ENCODE assay signal across 9 cellular contexts in the genomic region with DNA sequence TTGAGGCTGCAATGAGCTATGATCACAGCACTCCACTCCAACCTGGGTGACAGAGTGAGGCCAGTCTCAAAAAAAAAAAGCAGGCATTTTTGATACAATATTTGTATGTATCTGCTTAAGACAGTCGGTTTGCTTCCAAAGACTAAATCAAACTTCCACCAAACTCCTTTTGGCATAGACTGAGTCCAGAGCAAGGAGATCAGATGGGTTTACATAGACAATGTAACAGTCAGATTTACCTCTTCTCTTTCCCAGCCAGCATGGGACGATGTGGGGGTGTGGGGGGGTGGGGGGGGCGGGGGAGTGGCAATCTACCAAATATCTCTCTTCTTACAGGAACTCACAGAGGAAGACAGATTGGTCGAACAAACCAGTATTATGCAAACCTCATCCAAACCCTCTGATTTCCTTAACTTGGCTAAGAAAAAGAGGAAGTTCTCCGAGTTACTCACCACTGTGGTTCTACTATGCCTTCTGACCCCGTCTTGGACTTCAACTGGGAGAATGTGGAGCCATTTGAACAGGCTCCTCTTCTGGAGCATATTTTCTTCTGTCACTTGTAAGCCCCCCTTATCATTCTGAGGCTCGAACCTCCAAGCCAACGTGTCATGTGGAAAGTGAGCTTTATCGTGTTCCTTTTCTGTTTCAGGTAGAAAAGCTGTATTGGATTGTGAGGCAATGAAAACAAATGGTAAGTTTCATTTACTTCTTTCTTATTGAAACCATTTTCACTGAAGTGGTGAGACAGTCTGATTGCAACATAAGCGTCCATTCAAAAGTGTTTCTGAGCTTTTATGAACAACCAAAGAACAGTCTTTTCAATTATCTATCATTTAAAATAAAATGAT. TPM values are rescaled to one million over a fixed set of nuclear protein-coding genes. Genes with fewer than 3 reads are reported as not detected.
DNase-seq lines count a peak whose midpoint lies in the region; ATAC-seq and TF ChIP-seq lines count a peak whose summit lies in the region.
"Had no signal": no experiment of that assay in that cellular context is flagged by ENCODE, and none has a peak within 500 bp of the region (broad histone marks: within the 10 kb centered on the region; RNA-seq: fewer than 3 reads in every experiment).

TSS of gene MILR1 (plus strand) at position 451 of the 848 bp plus-strand sequence. CDS start at position 505, 54 bp downstream.

- intact Hi-C loops in adrenal gland (cut with DNase I): no loop called here

- H3K9me3 ChIP-seq in adrenal gland (replicated peaks in 1 of 3) (no peaks in the 10 kb centered on the region), tibial nerve (no peaks in the 10 kb centered on the region)

- H3K27ac ChIP-seq in adrenal gland (peak within 1 kb of the TSS in 3 of 5 donors; percentile 44 to 73 (median 64)), tibial nerve (peak within 1 kb of the TSS in 3 of 4 donors; percentile 50 to 76 (median 60))

- H3K36me3 ChIP-seq in adrenal gland (replicated peaks in 1 of 2): no peaks in the 10 kb centered on the region
- no peaks in the 10 kb centered on the region for H3K36me3 ChIP-seq in tibial nerve

- WGBS in adrenal gland, 4 donors: 41 to 44% (median 42%) methylated on average over 10 of the region's 10 CpGs
- 23 to 29% methylated on average over 10 of the region's 10 CpGs for WGBS in tibial nerve, 2 donors

- TF ChIP-seq POLR2A in adrenal gland (IDR thresholded peaks at IDR 0.05) (no peak), tibial nerve (IDR thresholded peaks at IDR 0.05) (no peak)

- H3K4me3 ChIP-seq in adrenal gland (peak within 1 kb of the TSS in 1 of 4 donors; percentile 33), tibial nerve (peak within 1 kb of the TSS in 2 of 4 donors; percentile 13 to 26)

- H3K27me3 ChIP-seq in adrenal gland (no peaks in the 10 kb centered on the region), tibial nerve (no peaks in the 10 kb centered on the region)

- TF ChIP-seq CTCF in adrenal gland (IDR thresholded peaks at IDR 0.05): no peak
- no peak for TF ChIP-seq CTCF in tibial nerve (IDR thresholded peaks at IDR 0.05)

- peak in 1 of 2 donors; percentile 57 for TF ChIP-seq EP300 in tibial nerve (IDR thresholded peaks at IDR 0.05)

- no peak for ATAC-seq in HG03135 (IDR thresholded peaks at IDR 0.05; ENCODE audit: unreplicated experiment)

- H3K4me1 ChIP-seq in adrenal gland (replicated peaks in 1 of 2): no peaks in the 10 kb centered on the region
- peaks cover 0 to 29% (median 15%) of the 10 kb centered on the region in 4 donors for H3K4me1 ChIP-seq in tibial nerve

- DNase-seq in EL (peak; percentile 83), HT1080 (ENCODE audit: low read depth) (peak; percentile 88), adrenal gland (peak in 5 of 7 donors; percentile 30 to 62 (median 47)), kidney glomerular epithelial cell (lab: John Stamatoyannopoulos, UW) (peak; percentile 20), tibial nerve (ENCODE audit: low spot score in 2 of 2) (peak in 1 of 2 donors; percentile 58), DMS 273 (lab: John Stamatoyannopoulos, UW; ENCODE audit: unreplicated experiment) (no peak), hepatic stellate cell (ENCODE audit: low spot score) (no peak)

RNA-seq across cellular contexts. Expression of gene MILR1, which starts in this region (rescaled TPM):
- 7.3 and 8.2 TPM in 2 replicates for total RNA-seq in HT1080 (2014; rRNA removed; shearing (Covaris generic))
- 15.5 and 16.3 TPM in 2 replicates for polyA plus RNA-seq in HT1080 (2015; cell fraction: cytosol; rRNA removed)
- polyA plus RNA-seq in HT1080 (2015; cell fraction: nucleus; rRNA removed): 39.7 and 40.7 TPM in 2 replicates
- 10 to 100 TPM in 6 of 8 donors, 1 to 10 TPM in 2; 6.4 to 28.0 (median 19.2) TPM for total RNA-seq in adrenal gland
- 10 to 100 TPM in 1 of 3 donors, 1 to 10 TPM in 2; 6.2 to 17.2 (median 9.1) TPM for polyA plus RNA-seq in adrenal gland
- 10 to 100 TPM in 1 of 4 donors, 1 to 10 TPM in 3; 3.1 to 27.0 (median 6.4) TPM for total RNA-seq in tibial nerve
- total RNA-seq: kidney epithelial cell had no signal

Comparison
In these comparisons a context has a peak if more than half of its experiments do, and no peak if none do; other contexts are left out.
1. DNase-seq: peak in EL (single experiment), HT1080 (single experiment), adrenal gland (5 of 7) and kidney glomerular epithelial cell (single experiment); none in DMS 273 (single experiment) and hepatic stellate cell (single experiment).